In genomic region chr17:59530561-59530960, GRCh38 we compare ENCODE assay signal across 8 cellular contexts.
"Had no signal": no experiment of that assay in that cellular context is flagged by ENCODE, and none has a peak within 500 bp of the region (broad histone marks: within the 10 kb centered on the region; RNA-seq: fewer than 3 reads in every experiment).

No MANE protein-coding gene starts in this region.

- FAIRE-seq: H1, H54, K562 had no signal

- H3K4me3 Mint-ChIP-seq: GM23338, H9 had no signal

- DNase-seq: H9, HCEC 1CT, IMR-90 had no signal

- H3K9me3 Mint-ChIP-seq: GM23338, H9 had no signal

- H3K4me3 ChIP-seq: GM23338, K562 had no signal

- H3K27ac ChIP-seq: HL-60 had no signal

- H3K4me1 Mint-ChIP-seq: GM23338, H9 had no signal

- ATAC-seq: GM23338, K562 had no signal

- H3K27ac Mint-ChIP-seq: GM23338, H9 had no signal
